17 cellular contexts compared by ENCODE assay signal in the genomic region with DNA sequence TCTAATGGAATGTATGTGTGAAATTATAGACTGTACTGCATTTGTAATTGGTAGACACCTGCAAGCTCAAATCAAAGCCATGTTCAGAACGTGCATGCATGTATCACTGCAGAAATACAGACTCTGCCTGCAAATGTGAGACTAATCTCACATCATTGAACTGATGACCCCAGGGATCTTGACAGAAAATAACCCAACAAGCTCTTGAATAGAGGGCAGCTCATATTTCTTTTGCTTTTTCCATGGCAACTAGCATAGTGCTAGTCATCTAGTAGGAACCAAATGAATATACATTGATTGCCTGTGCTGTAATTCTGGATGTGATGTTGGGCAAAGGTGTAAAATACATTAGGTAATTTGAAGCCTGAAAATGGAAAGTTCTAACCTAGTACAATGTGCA.
DNase-seq lines count a peak whose midpoint lies in the region; ATAC-seq and TF ChIP-seq lines count a peak whose summit lies in the region.
"Had no signal": no experiment of that assay in that cellular context is flagged by ENCODE, and none has a peak within 500 bp of the region (broad histone marks: within the 10 kb centered on the region; RNA-seq: fewer than 3 reads in every experiment).

No MANE protein-coding gene starts in this region.

- H3K4me1 Mint-ChIP-seq in activated CD4-positive, alpha-beta T cell treated with anti-CD3 and anti-CD28 coated beads, Interleukin-2, amount 10 ng/mL, durations not matched to agents 7 days and 5 days: peaks cover 81% of the 10 kb centered on the region

- DNase-seq in activated CD4-positive, alpha-beta T cell treated with anti-CD3 and anti-CD28 coated beads, Interleukin-2, amount 10 ng/mL, durations not matched to agents 7 days and 5 days: no peak
- DNase-seq in activated CD4-positive, alpha-beta T cell treated with anti-CD3 and anti-CD28 coated beads for 4 hours: no peak
- DNase-seq in NCI-H146 treated with DMSO at 0.1 percent for 48 hours (lab: John Stamatoyannopoulos, UW; ENCODE audit: unreplicated experiment) (peak; percentile 23), smooth muscle cell (lab: John Stamatoyannopoulos, UW; ENCODE audit: unreplicated experiment) (no peak), T1000 (lab: John Stamatoyannopoulos, UW) (no peak), posterior cingulate gyrus (no peak), NCI-H2029 treated with DMSO at 0.1 percent for 48 hours (lab: John Stamatoyannopoulos, UW) (no peak)
- DNase-seq in activated naive CD4-positive, alpha-beta T cell treated with anti-CD3 and anti-CD28 coated beads, Interleukin-2, amount 50 U/mL, for 72 hours (ENCODE audit: low spot score in 2 of 2): no peak
- DNase-seq: DND-41; foreskin melanocyte; islet precursor cell; mucosa of descending colon; NCI-H1048; PC-9; stimulated activated CD4-positive, alpha-beta T cell treated with anti-CD3 and anti-CD28 coated beads, Interleukin-2, amount 100 ng/mL, for 48 hours; stomach had no signal

- H3K4me3 ChIP-seq in smooth muscle cell: no peak overlapping the region
- H3K4me3 ChIP-seq: HAP-1, mucosa of descending colon, PC-9, stomach had no signal

- peaks cover 20% of the 10 kb centered on the region for H3K4me1 ChIP-seq in smooth muscle cell (ENCODE audit: low read depth)

- no peaks in the 10 kb centered on the region for H3K36me3 ChIP-seq in smooth muscle cell (ENCODE audit: low read depth)
- H3K36me3 ChIP-seq: HAP-1 had no signal

- H3K27me3 Mint-ChIP-seq in activated CD4-positive, alpha-beta T cell treated with anti-CD3 and anti-CD28 coated beads, Interleukin-2, amount 10 ng/mL, durations not matched to agents 7 days and 5 days: no peaks in the 10 kb centered on the region

- H3K36me3 Mint-ChIP-seq in activated CD4-positive, alpha-beta T cell treated with anti-CD3 and anti-CD28 coated beads, Interleukin-2, amount 10 ng/mL, durations not matched to agents 7 days and 5 days (ENCODE audit: low read depth): peaks cover 86% of the 10 kb centered on the region
- H3K36me3 Mint-ChIP-seq in activated naive CD4-positive, alpha-beta T cell treated with anti-CD3 and anti-CD28 coated beads, Interleukin-2, amount 50 U/mL, for 72 hours: peaks cover 56 to 80% of the 10 kb centered on the region in 2 donors

- 68% methylated on average over 1 of the region's 1 CpG for WGBS in smooth muscle cell (ENCODE audit: low lambda C conversion rate)

- intact Hi-C loops in posterior cingulate gyrus (cut with DNase I): no loop called here

- H3K4me2 ChIP-seq in smooth muscle cell: peak overlapping the region; percentile 83
- H3K4me2 ChIP-seq: PC-9 had no signal

- no peak overlapping the region for H3K27ac ChIP-seq in smooth muscle cell (ENCODE audit: low read depth)
- H3K27ac ChIP-seq: PC-9, stomach had no signal

- CTCF ChIA-PET in activated CD4-positive, alpha-beta T cell treated with anti-CD3 and anti-CD28 coated beads, Interleukin-2, amount 10 ng/mL, durations not matched to agents 7 days and 5 days (lab: Charles Lee): interaction anchor here (0.6 to 2.7 kb wide), 6 partner anchors 11 to 46 kb away, joined by 3 to 13 read pairs (median 6); no protein-coding TSS in a partner anchor

- POLR2A ChIA-PET in activated CD4-positive, alpha-beta T cell treated with anti-CD3 and anti-CD28 coated beads, Interleukin-2, amount 10 ng/mL, durations not matched to agents 7 days and 5 days (lab: Charles Lee): no interaction called here

- no peak overlapping the region for H3K4me3 Mint-ChIP-seq in activated CD4-positive, alpha-beta T cell treated with anti-CD3 and anti-CD28 coated beads, Interleukin-2, amount 10 ng/mL, durations not matched to agents 7 days and 5 days

- H3K27me3 ChIP-seq in smooth muscle cell (ENCODE audit: low read depth): no peaks in the 10 kb centered on the region
- H3K27me3 ChIP-seq: stomach had no signal

- no peaks in the 10 kb centered on the region for H3F3A ChIP-seq in smooth muscle cell (ENCODE audit: low read depth)

- H3K9me3 ChIP-seq in smooth muscle cell (replicated peaks; ENCODE audit: low read depth): no peaks in the 10 kb centered on the region
- H3K9me3 ChIP-seq: HAP-1, mucosa of descending colon, stomach had no signal

- H4K20me1 ChIP-seq in smooth muscle cell (ENCODE audit: low read depth): no peaks in the 10 kb centered on the region

- peak; percentile 49 to 77 for ATAC-seq in activated naive CD4-positive, alpha-beta T cell treated with anti-CD3 and anti-CD28 coated beads, Interleukin-2, amount 50 U/mL, for 72 hours

- no peak overlapping the region for H2AFZ ChIP-seq in smooth muscle cell (ENCODE audit: low read depth)
- H2AFZ ChIP-seq: PC-9 had no signal

- H3K9ac ChIP-seq in smooth muscle cell (ENCODE audit: low read depth): no peak overlapping the region

- TF ChIP-seq CTCF in smooth muscle cell (IDR thresholded peaks at IDR 0.05; ENCODE audit: borderline replicate concordance, insufficient read depth, poor library complexity, severe bottlenecking): no peak

- peak overlapping the region; percentile 55 for H3K27ac Mint-ChIP-seq in activated CD4-positive, alpha-beta T cell treated with anti-CD3 and anti-CD28 coated beads, Interleukin-2, amount 10 ng/mL, durations not matched to agents 7 days and 5 days
- peak overlapping the region; percentile 75 to 83 for H3K27ac Mint-ChIP-seq in activated naive CD4-positive, alpha-beta T cell treated with anti-CD3 and anti-CD28 coated beads, Interleukin-2, amount 50 U/mL, for 72 hours

- no peaks in the 10 kb centered on the region for H3K79me2 ChIP-seq in smooth muscle cell (ENCODE audit: low read depth)

- no peaks in the 10 kb centered on the region for H3K9me3 Mint-ChIP-seq in activated CD4-positive, alpha-beta T cell treated with anti-CD3 and anti-CD28 coated beads, Interleukin-2, amount 10 ng/mL, durations not matched to agents 7 days and 5 days
- no peaks in the 10 kb centered on the region for H3K9me3 Mint-ChIP-seq in activated naive CD4-positive, alpha-beta T cell treated with anti-CD3 and anti-CD28 coated beads, Interleukin-2, amount 50 U/mL, for 72 hours
